Comparison of ENCODE assay signal across 26 cellular contexts in the genomic region with DNA sequence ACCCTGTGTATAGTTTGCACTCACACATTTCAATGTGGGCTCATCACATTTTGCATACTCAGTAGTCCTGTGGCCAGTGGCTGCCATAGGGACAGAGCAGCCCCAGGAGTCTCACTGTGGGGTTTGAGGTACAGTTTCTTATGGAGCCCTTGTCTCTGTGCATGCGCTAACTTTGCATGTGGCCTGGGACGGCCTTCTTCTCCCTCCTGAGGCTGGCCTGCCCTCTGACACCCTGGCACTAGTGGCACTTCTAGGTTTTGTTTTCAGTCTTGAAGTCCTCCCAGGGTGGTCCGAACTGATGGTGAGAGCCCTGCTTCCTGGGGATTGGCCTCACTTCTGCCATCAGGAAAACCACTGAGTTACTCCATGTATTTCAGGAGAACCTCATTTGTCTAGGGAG. TPM values are rescaled to one million over a fixed set of nuclear protein-coding genes. Genes with fewer than 3 reads are reported as not detected.
DNase-seq lines count a peak whose midpoint lies in the region; ATAC-seq, FAIRE-seq and TF ChIP-seq lines count a peak whose summit lies in the region.
"Had no signal": no experiment of that assay in that cellular context is flagged by ENCODE, and none has a peak within 500 bp of the region (broad histone marks: within the 10 kb centered on the region; RNA-seq: fewer than 3 reads in every experiment).

No MANE protein-coding gene starts in this region.

- WGBS in mammary epithelial cell (ENCODE audit: low coverage, missing lambda C conversion rate) = 92% methylated on average over 3 of the region's 3 CpGs
- WGBS in SK-N-SH (ENCODE audit: low lambda C conversion rate) = 96% methylated on average over 3 of the region's 3 CpGs

- H3K4me1 Mint-ChIP-seq in activated T-cell treated with anti-CD3 and anti-CD28 coated beads, Interleukin-2, amount 50 U/mL, for 24 hours (ENCODE audit: low read depth) = peaks cover 26% of the 10 kb centered on the region
- peaks cover 8% of the 10 kb centered on the region for H3K4me1 Mint-ChIP-seq in activated T-cell treated with anti-CD3 and anti-CD28 coated beads, Interleukin-2, amount 50 U/mL, for 4 hours (ENCODE audit: low read depth)
- H3K4me1 Mint-ChIP-seq in MCF 10A (ENCODE audit: insufficient read depth, unreplicated experiment) = peaks cover 12% of the 10 kb centered on the region

- no peak for TF ChIP-seq RAD21 in SK-N-SH (IDR thresholded peaks at IDR 0.05; ENCODE audit: low read length)

- peaks cover 87% of the 10 kb centered on the region for H3K36me3 Mint-ChIP-seq in activated T-cell treated with anti-CD3 and anti-CD28 coated beads, Interleukin-2, amount 50 U/mL, for 24 hours (ENCODE audit: low read depth)
- H3K36me3 Mint-ChIP-seq in activated T-cell treated with anti-CD3 and anti-CD28 coated beads, Interleukin-2, amount 50 U/mL, for 4 hours (ENCODE audit: insufficient read depth) = peaks cover 34% of the 10 kb centered on the region
- H3K36me3 Mint-ChIP-seq in MCF 10A (ENCODE audit: insufficient read depth, unreplicated experiment) = peaks cover 44% of the 10 kb centered on the region

- no peaks in the 10 kb centered on the region for H3K9me2 ChIP-seq in SK-N-SH

- no peak overlapping the region for H3K27ac Mint-ChIP-seq in activated T-cell treated with anti-CD3 and anti-CD28 coated beads, Interleukin-2, amount 50 U/mL, for 24 hours
- peak overlapping the region; percentile 31 for H3K27ac Mint-ChIP-seq in MCF 10A (ENCODE audit: low read depth, unreplicated experiment)

- H3K9ac ChIP-seq in mammary epithelial cell (ENCODE audit: insufficient read depth, low read length) = no peak overlapping the region
- no peak overlapping the region for H3K9ac ChIP-seq in SK-N-SH

- no peak overlapping the region for H2AFZ ChIP-seq in mammary epithelial cell (ENCODE audit: low read depth, low read length)
- H2AFZ ChIP-seq in osteoblast (ENCODE audit: low read length) = no peak overlapping the region
- H2AFZ ChIP-seq in SK-N-SH (ENCODE audit: low read depth) = no peak overlapping the region

- no peaks in the 10 kb centered on the region for H3K27me3 ChIP-seq in mammary epithelial cell (ENCODE audit: insufficient read depth, low read length)
- no peaks in the 10 kb centered on the region for H3K27me3 ChIP-seq in bronchial epithelial cell (ENCODE audit: control insufficient read depth, insufficient read depth, low read length)
- H3K27me3 ChIP-seq in osteoblast (ENCODE audit: insufficient read depth, low read length) = no peaks in the 10 kb centered on the region
- H3K27me3 ChIP-seq in SK-N-SH (ENCODE audit: insufficient read depth) = no peaks in the 10 kb centered on the region
- H3K27me3 ChIP-seq: BLaER1 treated with 17β-estradiol and CSF1 and Interleukin-3, amounts not matched to agents 10 nM and 100 nM had no signal

- FAIRE-seq in bronchial epithelial cell (lab: Jason Lieb, UNC) = peak; percentile 18
- FAIRE-seq: A549, GM18507, H54, RCC 7860 had no signal

- H3F3A ChIP-seq in SK-N-SH (replicated peaks; ENCODE audit: insufficient read depth) = no peaks in the 10 kb centered on the region

- H3K9me3 Mint-ChIP-seq in activated T-cell treated with anti-CD3 and anti-CD28 coated beads, Interleukin-2, amount 50 U/mL, for 24 hours = no peaks in the 10 kb centered on the region
- no peaks in the 10 kb centered on the region for H3K9me3 Mint-ChIP-seq in activated T-cell treated with anti-CD3 and anti-CD28 coated beads, Interleukin-2, amount 50 U/mL, for 4 hours
- H3K9me3 Mint-ChIP-seq in MCF 10A (ENCODE audit: unreplicated experiment) = no peaks in the 10 kb centered on the region

- dilution Hi-C loops in mammary epithelial cell (cut with HindIII; ENCODE audit: low sequenced_read_pairs) = no loop called here

- H3K27ac ChIP-seq in mammary epithelial cell (ENCODE audit: insufficient read depth, low read depth, low read length) (no peak overlapping the region), osteoblast (ENCODE audit: low read depth, low read length) (no peak overlapping the region), SK-N-SH (ENCODE audit: low read depth in 2 of 2, low read length in 1 of 2) (no peak overlapping the region)
- H3K27ac ChIP-seq: A549 had no signal

- H3K36me3 ChIP-seq in mammary epithelial cell (ENCODE audit: insufficient read depth, low read length) (peaks cover 20% of the 10 kb centered on the region), bronchial epithelial cell (ENCODE audit: control insufficient read depth, insufficient read depth, low read length) (peaks cover 30% of the 10 kb centered on the region), osteoblast (ENCODE audit: insufficient read depth, low read length) (peaks cover 32% of the 10 kb centered on the region), SK-N-SH (replicated peaks in 1 of 2; ENCODE audit: control insufficient read depth in 1 of 2, insufficient read depth in 2 of 2, low read length in 1 of 2) (peaks cover 34 to 58% of the 10 kb centered on the region in 2 experiments)

- no peak for TF ChIP-seq CTCF in MCF 10A (IDR thresholded peaks at IDR 0.05; ENCODE audit: unreplicated experiment)
- no peak for TF ChIP-seq CTCF in mammary epithelial cell (conservative IDR thresholded peaks at IDR 0.05 in 1 of 2, IDR thresholded peaks at IDR 0.05 in 1 of 2; ENCODE audit: extremely low read depth in 1 of 2, insufficient read depth in 1 of 2, low read depth in 1 of 2, low read length in 2 of 2)
- no peak for TF ChIP-seq CTCF in bronchial epithelial cell (IDR thresholded peaks at IDR 0.05; ENCODE audit: insufficient read depth, low read length, severe bottlenecking)
- no peak for TF ChIP-seq CTCF in osteoblast (IDR thresholded peaks at IDR 0.05; ENCODE audit: extremely low read depth, low read depth, low read length)
- TF ChIP-seq CTCF in SK-N-SH (IDR thresholded peaks at IDR 0.05) = no peak

- no peaks in the 10 kb centered on the region for H4K20me1 ChIP-seq in mammary epithelial cell (ENCODE audit: insufficient read depth, low read length)
- H4K20me1 ChIP-seq in osteoblast (ENCODE audit: insufficient read depth, low read length) = peaks cover 37% of the 10 kb centered on the region
- peaks cover 11% of the 10 kb centered on the region for H4K20me1 ChIP-seq in SK-N-SH (ENCODE audit: insufficient read depth)

- TF ChIP-seq EP300 in SK-N-SH (IDR thresholded peaks at IDR 0.05; ENCODE audit: borderline replicate concordance in 1 of 2, low read depth in 1 of 2, low read length in 1 of 2) = no peak

- no peaks in the 10 kb centered on the region for H3K9me3 ChIP-seq in mammary epithelial cell (replicated peaks; ENCODE audit: insufficient read depth, low read length)
- no peaks in the 10 kb centered on the region for H3K9me3 ChIP-seq in osteoblast (ENCODE audit: low read depth, low read length)
- no peaks in the 10 kb centered on the region for H3K9me3 ChIP-seq in SK-N-SH
- H3K9me3 ChIP-seq: A549; BLaER1 treated with 17β-estradiol and CSF1 and Interleukin-3, amounts not matched to agents 10 nM and 100 nM had no signal

- H3K4me1 ChIP-seq in mammary epithelial cell (ENCODE audit: insufficient read depth, low read length) (peaks cover 7% of the 10 kb centered on the region), osteoblast (ENCODE audit: insufficient read depth, low read length) (no peaks in the 10 kb centered on the region), SK-N-SH (ENCODE audit: control insufficient read depth in 1 of 2, insufficient read depth in 2 of 2, low read depth in 1 of 2, low read length in 1 of 2) (peaks cover 0 to 15% of the 10 kb centered on the region in 2 experiments; a peak in 1 of 4 replicates)
- H3K4me1 ChIP-seq: A549 had no signal

- BruUV-seq in MCF 10A (replicated peaks; lab: Mats Ljungman, UMichigan) (no TSS peak), mammary epithelial cell (replicated peaks; lab: Mats Ljungman, UMichigan) (no TSS peak)

- H3K79me2 ChIP-seq in mammary epithelial cell (ENCODE audit: insufficient read depth, low read length) (peaks cover 53% of the 10 kb centered on the region), osteoblast (ENCODE audit: insufficient read depth, low read length) (peaks cover 32% of the 10 kb centered on the region), SK-N-SH (ENCODE audit: insufficient read depth) (peaks cover 35% of the 10 kb centered on the region)

- intact Hi-C loops in MCF 10A (cut with micrococcal nuclease) = no loop called here
- intact Hi-C loops in mammary epithelial cell (cut with micrococcal nuclease) = no loop called here

- CTCF ChIA-PET in MCF 10A (lab: Yijun Ruan, JAX) = interaction anchor here (0.6 kb wide), 2 partner anchors 86 to 838 kb away, joined by 3 read pairs; no protein-coding TSS in a partner anchor
- CTCF ChIA-PET in mammary epithelial cell (lab: Charles Lee; ENCODE audit: low non-redundant PET) = no interaction called here
- CTCF ChIA-PET in SK-N-SH (lab: Yijun Ruan, JAX) = interaction anchor here (3.0 kb wide), 1 partner anchor 68 kb away, joined by 14 read pairs; no protein-coding TSS in a partner anchor

- no peak for ATAC-seq in activated T-cell treated with anti-CD3 and anti-CD28 coated beads, Interleukin-2, amount 50 U/mL, for 4 hours
- ATAC-seq: A549 had no signal

- in situ Hi-C loops in mammary epithelial cell (cut with MboI; ENCODE audit: low sequenced_read_pairs in 2 of 2) = no loop called here

- H3K4me2 ChIP-seq in mammary epithelial cell (ENCODE audit: insufficient read depth, low read depth, low read length) = no peak overlapping the region
- H3K4me2 ChIP-seq in osteoblast (ENCODE audit: insufficient read depth, low read length) = no peak overlapping the region
- H3K4me2 ChIP-seq in SK-N-SH = no peak overlapping the region
- H3K4me2 ChIP-seq: A549; BLaER1 treated with 17β-estradiol and CSF1 and Interleukin-3, amounts not matched to agents 10 nM and 100 nM had no signal

- no peaks in the 10 kb centered on the region for H3K27me3 Mint-ChIP-seq in activated T-cell treated with anti-CD3 and anti-CD28 coated beads, Interleukin-2, amount 50 U/mL, for 24 hours
- H3K27me3 Mint-ChIP-seq in activated T-cell treated with anti-CD3 and anti-CD28 coated beads, Interleukin-2, amount 50 U/mL, for 4 hours (ENCODE audit: low read depth) = no peaks in the 10 kb centered on the region
- no peaks in the 10 kb centered on the region for H3K27me3 Mint-ChIP-seq in MCF 10A (ENCODE audit: insufficient read depth, unreplicated experiment)
- H3K27me3 Mint-ChIP-seq: CD4-positive, alpha-beta memory T cell had no signal

- H3K4me3 ChIP-seq in mammary epithelial cell (replicated peaks in 1 of 3; ENCODE audit: insufficient read depth in 1 of 3, low read depth in 2 of 3, low read length in 3 of 3) = no peak overlapping the region
- no peak overlapping the region for H3K4me3 ChIP-seq in bronchial epithelial cell (ENCODE audit: low read depth, low read length)
- no peak overlapping the region for H3K4me3 ChIP-seq in osteoblast (ENCODE audit: insufficient read depth, low read length)
- no peak overlapping the region for H3K4me3 ChIP-seq in SK-N-SH (ENCODE audit: low read depth in 2 of 2, low read length in 1 of 2)
- H3K4me3 ChIP-seq: A549; BLaER1 treated with 17β-estradiol and CSF1 and Interleukin-3, amounts not matched to agents 10 nM and 100 nM had no signal

- peak; percentile 18 for DNase-seq in activated T-cell treated with anti-CD3 and anti-CD28 coated beads, Interleukin-2, amount 50 U/mL, for 24 hours
- DNase-seq in activated T-cell treated with anti-CD3 and anti-CD28 coated beads, Interleukin-2, amount 50 U/mL, for 4 hours = no peak
- no peak for DNase-seq in MCF 10A (ENCODE audit: unreplicated experiment)
- DNase-seq in mammary epithelial cell = no peak
- DNase-seq in bronchial epithelial cell (ENCODE audit: low read depth) = no peak
- DNase-seq in osteoblast (ENCODE audit: insufficient read length, low spot score, missing footprints) = peak; percentile 10
- DNase-seq in kidney tubule cell (ENCODE audit: low spot score) = no peak
- no peak for DNase-seq in SK-N-SH
- DNase-seq: AML-193; CD4-positive, alpha-beta memory T cell; COR-L47; DMS53; Karpas-422; NCI-H1092 treated with DMSO at 0.1 percent for 48 hours; NCI-H1436 treated with DMSO at 0.1 percent for 48 hours; NCI-H187 treated with DMSO at 0.1 percent for 48 hours; NCI-H2107; NCI-H446; NCI-H524 treated with DMSO at 0.1 percent for 48 hours; NCI-H774 had no signal

- POLR2A ChIA-PET in MCF 10A (lab: Yijun Ruan, JAX) = interaction anchor here (0.5 kb wide), 1 partner anchor 53 kb away, joined by 3 read pairs; no protein-coding TSS in a partner anchor
- POLR2A ChIA-PET in SK-N-SH (lab: Yijun Ruan, JAX) = interaction anchor here (1.2 kb wide), 1 partner anchor 66 kb away, joined by 4 read pairs; no protein-coding TSS in a partner anchor

- no peak overlapping the region for H3K4me3 Mint-ChIP-seq in activated T-cell treated with anti-CD3 and anti-CD28 coated beads, Interleukin-2, amount 50 U/mL, for 24 hours
- no peak overlapping the region for H3K4me3 Mint-ChIP-seq in activated T-cell treated with anti-CD3 and anti-CD28 coated beads, Interleukin-2, amount 50 U/mL, for 4 hours
- no peak overlapping the region for H3K4me3 Mint-ChIP-seq in MCF 10A (ENCODE audit: unreplicated experiment)

RNA-seq across cellular contexts. Expression of gene NACAD, which starts 21.2 kb away (rescaled TPM):
- under 1 TPM; 0.14 to 0.66 (median 0.37) TPM for total RNA-seq in activated T-cell treated with anti-CD3 and anti-CD28 coated beads, Interleukin-2, amount 50 U/mL, for 4 hours
- total RNA-seq in MCF 10A (2022) = not detected in 2 replicates
- 1 to 10 TPM in 1 of 2 donors, under 1 TPM in 1; 0.17 to 4.6 TPM for total RNA-seq in mammary epithelial cell
- 0.18 TPM for polyA plus RNA-seq in mammary epithelial cell
- polyA minus RNA-seq in mammary epithelial cell = 1.7 TPM
- under 0.01 and 0.13 TPM in 2 replicates for total RNA-seq in bronchial epithelial cell
- 0.59 and 0.72 TPM in 2 replicates for total RNA-seq in osteoblast
- 1.5 and 2.8 TPM in 2 replicates for polyA plus RNA-seq in SK-N-SH (2012; rRNA removed)
- 1.1 and 1.9 TPM in 2 replicates for polyA plus RNA-seq in SK-N-SH (2012; cell fraction: cytosol; rRNA removed)
- polyA plus RNA-seq in SK-N-SH (2012; cell fraction: nucleus; rRNA removed) = 5.8 and 9.2 TPM in 2 replicates
- total RNA-seq: CD4-positive, alpha-beta memory T cell; G401 had no signal
- polyA plus RNA-seq: CD4-positive, alpha-beta memory T cell had no signal

RNA-seq across cellular contexts. Expression of gene TBRG4, which starts 43.9 kb away (rescaled TPM):
- total RNA-seq in activated T-cell treated with anti-CD3 and anti-CD28 coated beads, Interleukin-2, amount 50 U/mL, for 4 hours = 100 to 1,000 TPM; 206 to 236 (median 233) TPM
- total RNA-seq in MCF 10A (2022) = 77.2 and 85.7 TPM in 2 replicates
- total RNA-seq in mammary epithelial cell = 10 to 100 TPM; 68.8 to 99.4 TPM
- polyA plus RNA-seq in mammary epithelial cell = 90.6 TPM
- polyA minus RNA-seq in mammary epithelial cell = 144 TPM
- total RNA-seq in bronchial epithelial cell = 78.7 and 90.3 TPM in 2 replicates
- total RNA-seq in osteoblast = 41.5 and 43.1 TPM in 2 replicates
- polyA plus RNA-seq in SK-N-SH (2012; rRNA removed) = 76.2 and 89.4 TPM in 2 replicates
- 29.3 and 48.3 TPM in 2 replicates for polyA plus RNA-seq in SK-N-SH (2012; cell fraction: cytosol; rRNA removed)
- polyA plus RNA-seq in SK-N-SH (2012; cell fraction: nucleus; rRNA removed) = 211 and 212 TPM in 2 replicates

Comparison
In these comparisons a context has a peak if more than half of its experiments do, and no peak if none do; other contexts are left out.
1. DNase-seq: peak in activated T-cell treated with anti-CD3 and anti-CD28 coated beads, Interleukin-2, amount 50 U/mL, for 24 hours (single experiment) and osteoblast (single experiment); none in activated T-cell treated with anti-CD3 and anti-CD28 coated beads, Interleukin-2, amount 50 U/mL, for 4 hours (single experiment), MCF 10A (single experiment), mammary epithelial cell (single experiment), bronchial epithelial cell (single experiment), kidney tubule cell (single experiment) and SK-N-SH (single experiment).